Comparison of ENCODE assay signal across 20 cellular contexts in the genomic region with DNA sequence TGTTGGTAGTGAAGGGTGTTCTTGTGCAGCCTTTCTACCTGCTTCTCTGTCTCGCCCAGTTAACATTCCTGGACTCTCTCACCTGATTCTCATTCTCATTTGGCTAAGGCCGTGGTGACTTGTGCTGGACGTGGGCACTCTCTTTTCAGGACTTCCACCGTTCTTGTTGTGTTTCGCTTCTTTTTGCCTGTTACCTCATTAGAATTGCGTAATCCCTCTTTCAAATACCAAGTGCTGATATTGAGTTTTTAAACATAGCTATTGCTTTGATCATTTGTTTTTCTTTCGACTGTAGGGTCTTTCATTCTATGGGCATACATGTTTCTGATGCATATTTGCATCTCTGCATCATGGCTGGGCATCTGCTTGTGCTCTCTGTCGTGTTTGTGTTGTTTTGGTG.
DNase-seq lines count a peak whose midpoint lies in the region; ATAC-seq, FAIRE-seq and TF ChIP-seq lines count a peak whose summit lies in the region.
"Had no signal": no experiment of that assay in that cellular context is flagged by ENCODE, and none has a peak within 500 bp of the region (broad histone marks: within the 10 kb centered on the region; RNA-seq: fewer than 3 reads in every experiment).

No MANE protein-coding gene starts in this region.

- TF ChIP-seq POLR2A in right lobe of liver (IDR thresholded peaks at IDR 0.05), result no peak

- TF ChIP-seq EP300 in Ishikawa (IDR thresholded peaks at IDR 0.05; ENCODE audit: borderline replicate concordance), result no peak

- no peaks in the 10 kb centered on the region for H3K9me3 Mint-ChIP-seq in activated CD4-positive, alpha-beta T cell treated with anti-CD3 and anti-CD28 coated beads for 36 hours (ENCODE audit: low read depth)

- DNase-seq in D721Med (ENCODE audit: insufficient read length, low spot score) (no peak), bronchial epithelial cell (ENCODE audit: low read depth) (no peak), right lobe of liver (no peak), NCI-H2107 (lab: John Stamatoyannopoulos, UW) (no peak), GM10248 (ENCODE audit: extremely low spot score) (no peak)
- DNase-seq in activated CD4-positive, alpha-beta T cell treated with anti-CD3 and anti-CD28 coated beads for 36 hours, result no peak
- DNase-seq: DMS 273 treated with DMSO at 0.1 percent for 48 hours, GDM1, KBM-7, NCI-H1048, NCI-H1436 treated with DMSO at 0.1 percent for 48 hours, NCI-H2029 treated with DMSO at 0.1 percent for 48 hours, NCI-H524, PC-9, SJCRH30, SW 1271 had no signal

- CTCF ChIA-PET in activated CD4-positive, alpha-beta T cell treated with anti-CD3 and anti-CD28 coated beads for 36 hours (lab: Charles Lee), result interaction anchor here (1.1 kb wide), 1 partner anchor 14 kb away, joined by 3 read pairs; no protein-coding TSS in a partner anchor
- CTCF ChIA-PET in GM10248 (lab: Yijun Ruan, JAX), result interaction anchor here (1.2 to 2.1 kb wide), 4 partner anchors 11 to 161 kb away, joined by 3 to 6 read pairs (median 3); no protein-coding TSS in a partner anchor

- H3K4me3 ChIP-seq in bronchial epithelial cell (ENCODE audit: low read depth, low read length) (no peak overlapping the region), right lobe of liver (no peak overlapping the region)
- H3K4me3 ChIP-seq: HAP-1, PC-9, SJCRH30 had no signal

- no peaks in the 10 kb centered on the region for H3K27me3 ChIP-seq in bronchial epithelial cell (ENCODE audit: control insufficient read depth, insufficient read depth, low read length)
- H3K27me3 ChIP-seq in right lobe of liver, result no peaks in the 10 kb centered on the region
- H3K27me3 ChIP-seq: SJCRH30 had no signal

- H3K27ac Mint-ChIP-seq in activated CD4-positive, alpha-beta T cell treated with anti-CD3 and anti-CD28 coated beads for 36 hours, result no peak overlapping the region

- TF ChIP-seq RAD21 in Ishikawa (IDR thresholded peaks at IDR 0.05; ENCODE audit: low read depth), result no peak

- intact Hi-C loops in right lobe of liver (cut with DNase I), result no loop called here
- intact Hi-C loops in activated CD4-positive, alpha-beta T cell treated with anti-CD3 and anti-CD28 coated beads for 36 hours (cut with DNase I, micrococcal nuclease), result no loop called here

- H3K27ac ChIP-seq in right lobe of liver, result no peak overlapping the region
- H3K27ac ChIP-seq: C4-2B, PC-9, SJCRH30 had no signal

- peaks cover 2% of the 10 kb centered on the region for H3K27me3 Mint-ChIP-seq in activated CD4-positive, alpha-beta T cell treated with anti-CD3 and anti-CD28 coated beads for 36 hours

- no peaks in the 10 kb centered on the region for H3K36me3 Mint-ChIP-seq in activated CD4-positive, alpha-beta T cell treated with anti-CD3 and anti-CD28 coated beads for 36 hours (ENCODE audit: low read depth)

- POLR2A ChIA-PET in activated CD4-positive, alpha-beta T cell treated with anti-CD3 and anti-CD28 coated beads for 36 hours (lab: Charles Lee), result no interaction called here
- POLR2A ChIA-PET in GM10248 (lab: Yijun Ruan, JAX), result no interaction called here

- no peaks in the 10 kb centered on the region for H3K4me1 Mint-ChIP-seq in activated CD4-positive, alpha-beta T cell treated with anti-CD3 and anti-CD28 coated beads for 36 hours

- WGBS in right lobe of liver (ENCODE audit: insufficient coverage, low coverage, low lambda C conversion rate, missing lambda C conversion rate), result 54% methylated on average over 8 of the region's 8 CpGs

- ATAC-seq in right lobe of liver (peak in 3 of 4 donors; percentile 28 to 43 (median 30)), GM18511 (IDR thresholded peaks at IDR 0.05; ENCODE audit: unreplicated experiment) (no peak)
- no peak for ATAC-seq in activated CD4-positive, alpha-beta T cell treated with anti-CD3 and anti-CD28 coated beads for 36 hours

- FAIRE-seq in D721Med (lab: Jason Lieb, UNC) (peak; percentile 98), bronchial epithelial cell (lab: Jason Lieb, UNC) (peak; percentile 50)

- H3K4me1 ChIP-seq in right lobe of liver, result no peaks in the 10 kb centered on the region

- H3K36me3 ChIP-seq in bronchial epithelial cell (ENCODE audit: control insufficient read depth, insufficient read depth, low read length) (peaks cover 5% of the 10 kb centered on the region), right lobe of liver (no peaks in the 10 kb centered on the region)
- H3K36me3 ChIP-seq: HAP-1 had no signal

- no peak for TF ChIP-seq CTCF in D721Med (IDR thresholded peaks at IDR 0.05; ENCODE audit: insufficient read depth, missing control alignments)
- TF ChIP-seq CTCF in bronchial epithelial cell (IDR thresholded peaks at IDR 0.05; ENCODE audit: insufficient read depth, low read length, severe bottlenecking), result no peak
- no peak for TF ChIP-seq CTCF in right lobe of liver (IDR thresholded peaks at IDR 0.05)
- TF ChIP-seq CTCF in GM10248 (IDR thresholded peaks at IDR 0.05; ENCODE audit: control extremely low read depth, extremely low read depth, low read depth, missing control alignments), result no peak

- no peak overlapping the region for H3K4me3 Mint-ChIP-seq in activated CD4-positive, alpha-beta T cell treated with anti-CD3 and anti-CD28 coated beads for 36 hours

- no peaks in the 10 kb centered on the region for H3K9me3 ChIP-seq in right lobe of liver
- H3K9me3 ChIP-seq: HAP-1, SJCRH30 had no signal

TF ChIP-seq in Ishikawa, 13 proteins besides CTCF, POLR2A, EP300 and RAD21:
- peak; percentile 82 for TF ChIP-seq CEBPB (IDR thresholded peaks at IDR 0.05)
- TF ChIP-seq, protein P1, sequence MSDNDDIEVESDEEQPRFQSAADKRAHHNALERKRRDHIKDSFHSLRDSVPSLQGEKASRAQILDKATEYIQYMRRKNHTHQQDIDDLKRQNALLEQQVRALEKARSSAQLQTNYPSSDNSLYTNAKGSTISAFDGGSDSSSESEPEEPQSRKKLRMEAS (IDR thresholded peaks at IDR 0.05), result no peak

Comparison
In these comparisons a context has a peak if more than half of its experiments do, and no peak if none do; other contexts are left out.
1. ATAC-seq: peak in right lobe of liver (3 of 4); none in activated CD4-positive, alpha-beta T cell treated with anti-CD3 and anti-CD28 coated beads for 36 hours (single experiment) and GM18511 (single experiment).